ENCODE assay signal across 19 cellular contexts in genomic region chr2:115568643-115569042, GRCh38.
DNase-seq lines count a peak whose midpoint lies in the region; ATAC-seq, FAIRE-seq and TF ChIP-seq lines count a peak whose summit lies in the region.
"Had no signal": no experiment of that assay in that cellular context is flagged by ENCODE, and none has a peak within 500 bp of the region (broad histone marks: within the 10 kb centered on the region; RNA-seq: fewer than 3 reads in every experiment).

No MANE protein-coding gene starts in this region.

- no peak overlapping the region for H2AFZ ChIP-seq in H1 (ENCODE audit: low read length)
- H2AFZ ChIP-seq: GM23248 had no signal

- H3K79me1 ChIP-seq in H1 (ENCODE audit: low read depth, low read length) = no peaks in the 10 kb centered on the region

- peaks cover 3% of the 10 kb centered on the region for H3K36me3 Mint-ChIP-seq in WTC11
- peaks cover 16% of the 10 kb centered on the region for H3K36me3 Mint-ChIP-seq in natural killer cell
- H3K36me3 Mint-ChIP-seq: CD4-positive, alpha-beta memory T cell had no signal

- H3K9me3 Mint-ChIP-seq in WTC11 = peaks cover 3% of the 10 kb centered on the region
- peaks cover 9 to 10% of the 10 kb centered on the region in 2 donors for H3K9me3 Mint-ChIP-seq in natural killer cell
- H3K9me3 Mint-ChIP-seq: H9 had no signal

- no peak overlapping the region for H2AK5ac ChIP-seq in H1 (ENCODE audit: low read depth, low read length)

- no peak for FAIRE-seq in A549 (lab: Jason Lieb, UNC)
- FAIRE-seq in H1 (lab: Jason Lieb, UNC) = no peak
- FAIRE-seq: GM12892, GM19239 had no signal

- no peak overlapping the region for H3K18ac ChIP-seq in H1 (ENCODE audit: extremely low read depth, low read length)

- TF ChIP-seq POLR2A in A549 (IDR thresholded peaks at IDR 0.05; ENCODE audit: low read length) (no peak), H1 (IDR thresholded peaks at IDR 0.05; ENCODE audit: control extremely low read depth in 1 of 2, low read depth in 2 of 2, low read length in 2 of 2) (no peak)

- H3K4ac ChIP-seq in H1 (replicated peaks; ENCODE audit: insufficient read length, low read depth, low read length) = no peak overlapping the region

- ATAC-seq in A549 = no peak
- no peak for ATAC-seq in WTC11
- ATAC-seq in natural killer cell = no peak
- ATAC-seq in GM18909 (IDR thresholded peaks at IDR 0.05; ENCODE audit: poor library complexity, unreplicated experiment) = no peak
- no peak for ATAC-seq in right cardiac atrium
- ATAC-seq: HCT116 had no signal

- TF ChIP-seq EP300 in A549 (IDR thresholded peaks at IDR 0.05) (no peak), H1 (IDR thresholded peaks at IDR 0.05; ENCODE audit: borderline replicate concordance in 1 of 2, low read depth in 2 of 2, low read length in 2 of 2) (no peak)

- intact Hi-C loops in natural killer cell (cut with micrococcal nuclease) (no loop called here), right cardiac atrium (cut with DNase I) (no loop called here)

- WGBS in A549 (ENCODE audit: missing lambda C conversion rate) = 4% methylated on average over 1 of the region's 1 CpG
- WGBS in H1 (ENCODE audit: extremely low coverage in 1 of 2, insufficient coverage in 1 of 2, insufficient read length in 1 of 2, insufficient replicate concordance in 2 of 2, low coverage in 1 of 2, low lambda C conversion rate in 2 of 2, missing lambda C conversion rate in 1 of 2), 2 experiments = 87% methylated on average over 1 of the region's 1 CpG; no CpG with 5 or more reads in 1 of the 2 experiments
- 75% methylated on average over 1 of the region's 1 CpG for WGBS in right cardiac atrium

- TF ChIP-seq CTCF in A549 (IDR thresholded peaks at IDR 0.05) = no peak
- no peak for TF ChIP-seq CTCF in WTC11 (IDR thresholded peaks at IDR 0.05)
- TF ChIP-seq CTCF in H1 (IDR thresholded peaks at IDR 0.05; ENCODE audit: control extremely low read depth in 1 of 3, insufficient read depth in 1 of 3, low read depth in 1 of 3, low read length in 3 of 3) = no peak
- no peak for TF ChIP-seq CTCF in natural killer cell (IDR thresholded peaks at IDR 0.05)

- no peak overlapping the region for H3K14ac ChIP-seq in H1 (ENCODE audit: insufficient read length)

- H2BK120ac ChIP-seq in H1 (replicated peaks; ENCODE audit: low read depth, low read length) = no peak overlapping the region

- POLR2A ChIA-PET in A549 (lab: Yijun Ruan, JAX) = no interaction called here
- POLR2A ChIA-PET in WTC11 (lab: Charles Lee) = no interaction called here
- POLR2A ChIA-PET in H1 (lab: Charles Lee; ENCODE audit: partially characterized antibody) = no interaction called here

- H2BK20ac ChIP-seq in H1 (ENCODE audit: low read length) = no peak overlapping the region

- no peak overlapping the region for H4K91ac ChIP-seq in H1 (replicated peaks; ENCODE audit: insufficient read length, low read length)

- TF ChIP-seq RAD21 in A549 (conservative IDR thresholded peaks at IDR 0.05 in 1 of 2, IDR thresholded peaks at IDR 0.05 in 1 of 2) (no peak), H1 (IDR thresholded peaks at IDR 0.05 in 1 of 2, conservative IDR thresholded peaks at IDR 0.05 in 1 of 2; ENCODE audit: low read depth in 2 of 2, low read length in 2 of 2) (no peak)

- no peaks in the 10 kb centered on the region for H3K79me2 ChIP-seq in H1 (ENCODE audit: control insufficient read depth in 1 of 2, insufficient read depth in 2 of 2, low read length in 2 of 2)

- no peak overlapping the region for H3K4me2 ChIP-seq in A549
- H3K4me2 ChIP-seq in H1 (ENCODE audit: insufficient read depth in 1 of 2, low read depth in 2 of 2, low read length in 2 of 2) = no peak overlapping the region

- no peak overlapping the region for H2BK15ac ChIP-seq in H1 (ENCODE audit: low read length)

- H3K27ac ChIP-seq in A549 = no peak overlapping the region
- no peak overlapping the region for H3K27ac ChIP-seq in H1 (ENCODE audit: low read depth, low read length)
- no peak overlapping the region for H3K27ac ChIP-seq in right cardiac atrium (ENCODE audit: low read length)
- H3K27ac ChIP-seq: GM23248 had no signal

- no peak overlapping the region for H3K23ac ChIP-seq in H1 (ENCODE audit: insufficient read length)

- no peaks in the 10 kb centered on the region for H3K23me2 ChIP-seq in H1 (ENCODE audit: low read depth, low read length)

- H3K27me3 ChIP-seq in H1 (replicated peaks in 1 of 4; ENCODE audit: control insufficient read depth in 3 of 4, extremely low read depth in 1 of 4, insufficient read depth in 3 of 4, low read length in 3 of 4) (no peaks in the 10 kb centered on the region), right cardiac atrium (ENCODE audit: control insufficient read depth, insufficient read depth) (no peaks in the 10 kb centered on the region)

- H3K4me3 ChIP-seq in A549 (no peak overlapping the region), H1 (ENCODE audit: extremely low read depth in 1 of 4, insufficient read depth in 2 of 4, low read depth in 3 of 4, low read length in 4 of 4) (no peak overlapping the region), right cardiac atrium (ENCODE audit: low read length) (no peak overlapping the region)
- H3K4me3 ChIP-seq: GM23248 had no signal

- no peak for DNase-seq in A549 (ENCODE audit: low read depth in 1 of 2, low spot score in 1 of 2)
- no peak for DNase-seq in WTC11 (ENCODE audit: low spot score)
- no peak for DNase-seq in H1 (ENCODE audit: low read depth in 1 of 2, low spot score in 2 of 2)
- DNase-seq in natural killer cell = no peak
- DNase-seq in right cardiac atrium = no peak
- DNase-seq: 8988T; C1 segment of cervical spinal cord; Calu3; CD4-positive, alpha-beta memory T cell; COR-L47; DMS53; DMS79 treated with DMSO at 0.1 percent for 48 hours; GF-D8; GM23248; H9 had no signal

- no peak overlapping the region for H4K5ac ChIP-seq in H1 (ENCODE audit: insufficient read length, low read depth, low read length)

- H4K8ac ChIP-seq in H1 (ENCODE audit: extremely low read depth, insufficient read depth, low read length) = no peak overlapping the region

- H4K20me1 ChIP-seq in H1 (replicated peaks in 1 of 2; ENCODE audit: control insufficient read depth in 1 of 2, insufficient read depth in 2 of 2, low read length in 2 of 2) = peaks cover 0 to 1% of the 10 kb centered on the region in 2 experiments

- H3K4me3 Mint-ChIP-seq in WTC11 (no peak overlapping the region), natural killer cell (no peak overlapping the region)
- H3K4me3 Mint-ChIP-seq: CD4-positive, alpha-beta memory T cell had no signal

- no peak overlapping the region for H2BK12ac ChIP-seq in H1 (ENCODE audit: low read depth, low read length)

- H3K4me1 ChIP-seq in A549 (no peaks in the 10 kb centered on the region), H1 (replicated peaks in 1 of 4; ENCODE audit: control insufficient read depth in 3 of 4, insufficient read depth in 4 of 4, low read length in 3 of 4) (no peaks in the 10 kb centered on the region), right cardiac atrium (ENCODE audit: control insufficient read depth, insufficient read depth, low read length) (no peaks in the 10 kb centered on the region)

- H3K56ac ChIP-seq in H1 (replicated peaks; ENCODE audit: insufficient read length, low read depth, low read length) = no peak overlapping the region

- H3K9me3 ChIP-seq in A549 = no peaks in the 10 kb centered on the region
- no peaks in the 10 kb centered on the region for H3K9me3 ChIP-seq in H1 (ENCODE audit: insufficient read depth in 2 of 2, low read depth in 1 of 2, low read length in 1 of 2)
- H3K9me3 ChIP-seq in right cardiac atrium (ENCODE audit: control insufficient read depth, low read length) = no peaks in the 10 kb centered on the region

- no peak overlapping the region for H2BK5ac ChIP-seq in H1 (ENCODE audit: low read depth, low read length)

- CTCF ChIA-PET in A549 (lab: Yijun Ruan, JAX) (no interaction called here), WTC11 (lab: Charles Lee) (no interaction called here), H1 (lab: Charles Lee; ENCODE audit: partially characterized antibody) (no interaction called here)

- no peaks in the 10 kb centered on the region for H3K4me1 Mint-ChIP-seq in WTC11
- H3K4me1 Mint-ChIP-seq in natural killer cell = no peaks in the 10 kb centered on the region
- H3K4me1 Mint-ChIP-seq: CD4-positive, alpha-beta memory T cell had no signal

- H3K27ac Mint-ChIP-seq in WTC11 (0 out of 2 replicates have a peak overlapping the region, but pooled peaks have one; percentile 66), natural killer cell (no peak overlapping the region)
- H3K27ac Mint-ChIP-seq: H9 had no signal

- no peaks in the 10 kb centered on the region for H3K36me3 ChIP-seq in H1 (ENCODE audit: control insufficient read depth in 2 of 4, insufficient read depth in 4 of 4, low read length in 3 of 4)

- H3K27me3 Mint-ChIP-seq in WTC11 (ENCODE audit: low read depth) = no peaks in the 10 kb centered on the region
- no peaks in the 10 kb centered on the region for H3K27me3 Mint-ChIP-seq in natural killer cell (ENCODE audit: low read depth in 2 of 2)
- H3K27me3 Mint-ChIP-seq: CD4-positive, alpha-beta memory T cell had no signal

- no peak overlapping the region for H3K9ac ChIP-seq in H1 (replicated peaks in 1 of 4; ENCODE audit: extremely low read depth in 1 of 4, low read depth in 3 of 4, low read length in 3 of 4)
- H3K9ac ChIP-seq: GM23248 had no signal

TF ChIP-seq in A549, 52 proteins besides CTCF, POLR2A, EP300 and RAD21:
- TF ChIP-seq ESRRA (IDR thresholded peaks at IDR 0.05; ENCODE audit: borderline replicate concordance, low read length) (no peak), MAFK (IDR thresholded peaks at IDR 0.05; ENCODE audit: partially characterized antibody) (peak; percentile 93)
TF ChIP-seq in A549: peak in this region for 1.

TF ChIP-seq in WTC11, 78 proteins besides CTCF, POLR2A, EP300 and RAD21 (continues in another document):
- TF ChIP-seq ATF1 (CRISPR knock-in tag; IDR thresholded peaks at IDR 0.05) (no peak), JAZF1 (CRISPR knock-in tag; IDR thresholded peaks at IDR 0.05) (no peak), USF1 (CRISPR knock-in tag; IDR thresholded peaks at IDR 0.05) (no peak), ETV6 (CRISPR knock-in tag; IDR thresholded peaks at IDR 0.05) (no peak)

TF ChIP-seq in H1, 55 proteins besides CTCF, POLR2A, EP300 and RAD21:
- TF ChIP-seq HDAC2 (IDR thresholded peaks at IDR 0.05; ENCODE audit: borderline replicate concordance in 1 of 2, low read depth in 2 of 2, low read length in 2 of 2) (no peak), MAFK (IDR thresholded peaks at IDR 0.05; ENCODE audit: low read depth, low read length) (peak; percentile 90)
